In the genomic region with DNA sequence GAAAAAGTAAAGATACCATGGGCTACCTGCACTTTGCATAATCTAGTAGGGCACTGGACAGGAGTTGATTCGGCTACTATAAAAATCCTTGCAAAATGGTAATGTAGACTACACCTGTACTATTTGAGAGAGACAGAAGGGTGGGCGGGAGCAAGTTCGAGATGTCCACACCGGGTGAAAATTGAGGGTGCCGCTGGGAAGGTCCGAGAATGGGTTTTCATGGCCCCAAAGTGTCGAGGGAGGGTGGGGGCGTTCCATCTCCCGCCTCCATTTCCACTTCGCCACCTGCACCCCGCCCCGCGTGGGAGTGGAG, we compare ENCODE assay signal across 1 cellular context.
TF ChIP-seq lines count a peak whose summit lies in the region.

No MANE protein-coding gene starts in this region.

TF ChIP-seq in HepG2, 621 proteins besides CTCF, POLR2A, EP300 and RAD21 (continued from another document and continues in another):
- TF ChIP-seq ZNF646 (CRISPR knock-in tag; IDR thresholded peaks at IDR 0.05) (no peak), AKNA (CRISPR knock-in tag; IDR thresholded peaks at IDR 0.05; ENCODE audit: borderline replicate concordance) (no peak), ZNF121 (CRISPR knock-in tag; IDR thresholded peaks at IDR 0.05) (no peak), SRSF1 (optimal IDR thresholded peaks at IDR 0.05; ENCODE audit: low read depth, low read length) (no peak), RNF2 (conservative IDR thresholded peaks at IDR 0.05; ENCODE audit: low read depth) (no peak), ZNF670 (CRISPR knock-in tag; IDR thresholded peaks at IDR 0.05; ENCODE audit: borderline replicate concordance) (no peak), SP2 (CRISPR knock-in tag; IDR thresholded peaks at IDR 0.05) (no peak), TBP (CRISPR knock-in tag; IDR thresholded peaks at IDR 0.05) (no peak), ZNF737 (CRISPR knock-in tag; IDR thresholded peaks at IDR 0.05; ENCODE audit: borderline replicate concordance) (no peak), LCORL (IDR thresholded peaks at IDR 0.05) (no peak), LCORL (CRISPR knock-in tag; IDR thresholded peaks at IDR 0.05) (peak; percentile 43; the same call in 1 of the 2 replicates), SOX6 (IDR thresholded peaks at IDR 0.05) (no peak), SOX6 (CRISPR knock-in tag; IDR thresholded peaks at IDR 0.05) (peak; percentile 42; the same call in 1 of the 2 replicates), MEIS1 (CRISPR knock-in tag; IDR thresholded peaks at IDR 0.05; ENCODE audit: borderline replicate concordance) (no peak), CCDC6 (CRISPR knock-in tag; IDR thresholded peaks at IDR 0.05) (0 out of 2 replicates have a peak, but pooled peaks have one; percentile 11), SETDB1 (CRISPR knock-in tag; IDR thresholded peaks at IDR 0.05; ENCODE audit: borderline replicate concordance) (no peak), MNT (IDR thresholded peaks at IDR 0.05) (no peak), PTBP1 (IDR thresholded peaks at IDR 0.05; ENCODE audit: low read depth, low read length, poor library complexity, severe bottlenecking) (no peak)
- TF ChIP-seq, protein P1, sequence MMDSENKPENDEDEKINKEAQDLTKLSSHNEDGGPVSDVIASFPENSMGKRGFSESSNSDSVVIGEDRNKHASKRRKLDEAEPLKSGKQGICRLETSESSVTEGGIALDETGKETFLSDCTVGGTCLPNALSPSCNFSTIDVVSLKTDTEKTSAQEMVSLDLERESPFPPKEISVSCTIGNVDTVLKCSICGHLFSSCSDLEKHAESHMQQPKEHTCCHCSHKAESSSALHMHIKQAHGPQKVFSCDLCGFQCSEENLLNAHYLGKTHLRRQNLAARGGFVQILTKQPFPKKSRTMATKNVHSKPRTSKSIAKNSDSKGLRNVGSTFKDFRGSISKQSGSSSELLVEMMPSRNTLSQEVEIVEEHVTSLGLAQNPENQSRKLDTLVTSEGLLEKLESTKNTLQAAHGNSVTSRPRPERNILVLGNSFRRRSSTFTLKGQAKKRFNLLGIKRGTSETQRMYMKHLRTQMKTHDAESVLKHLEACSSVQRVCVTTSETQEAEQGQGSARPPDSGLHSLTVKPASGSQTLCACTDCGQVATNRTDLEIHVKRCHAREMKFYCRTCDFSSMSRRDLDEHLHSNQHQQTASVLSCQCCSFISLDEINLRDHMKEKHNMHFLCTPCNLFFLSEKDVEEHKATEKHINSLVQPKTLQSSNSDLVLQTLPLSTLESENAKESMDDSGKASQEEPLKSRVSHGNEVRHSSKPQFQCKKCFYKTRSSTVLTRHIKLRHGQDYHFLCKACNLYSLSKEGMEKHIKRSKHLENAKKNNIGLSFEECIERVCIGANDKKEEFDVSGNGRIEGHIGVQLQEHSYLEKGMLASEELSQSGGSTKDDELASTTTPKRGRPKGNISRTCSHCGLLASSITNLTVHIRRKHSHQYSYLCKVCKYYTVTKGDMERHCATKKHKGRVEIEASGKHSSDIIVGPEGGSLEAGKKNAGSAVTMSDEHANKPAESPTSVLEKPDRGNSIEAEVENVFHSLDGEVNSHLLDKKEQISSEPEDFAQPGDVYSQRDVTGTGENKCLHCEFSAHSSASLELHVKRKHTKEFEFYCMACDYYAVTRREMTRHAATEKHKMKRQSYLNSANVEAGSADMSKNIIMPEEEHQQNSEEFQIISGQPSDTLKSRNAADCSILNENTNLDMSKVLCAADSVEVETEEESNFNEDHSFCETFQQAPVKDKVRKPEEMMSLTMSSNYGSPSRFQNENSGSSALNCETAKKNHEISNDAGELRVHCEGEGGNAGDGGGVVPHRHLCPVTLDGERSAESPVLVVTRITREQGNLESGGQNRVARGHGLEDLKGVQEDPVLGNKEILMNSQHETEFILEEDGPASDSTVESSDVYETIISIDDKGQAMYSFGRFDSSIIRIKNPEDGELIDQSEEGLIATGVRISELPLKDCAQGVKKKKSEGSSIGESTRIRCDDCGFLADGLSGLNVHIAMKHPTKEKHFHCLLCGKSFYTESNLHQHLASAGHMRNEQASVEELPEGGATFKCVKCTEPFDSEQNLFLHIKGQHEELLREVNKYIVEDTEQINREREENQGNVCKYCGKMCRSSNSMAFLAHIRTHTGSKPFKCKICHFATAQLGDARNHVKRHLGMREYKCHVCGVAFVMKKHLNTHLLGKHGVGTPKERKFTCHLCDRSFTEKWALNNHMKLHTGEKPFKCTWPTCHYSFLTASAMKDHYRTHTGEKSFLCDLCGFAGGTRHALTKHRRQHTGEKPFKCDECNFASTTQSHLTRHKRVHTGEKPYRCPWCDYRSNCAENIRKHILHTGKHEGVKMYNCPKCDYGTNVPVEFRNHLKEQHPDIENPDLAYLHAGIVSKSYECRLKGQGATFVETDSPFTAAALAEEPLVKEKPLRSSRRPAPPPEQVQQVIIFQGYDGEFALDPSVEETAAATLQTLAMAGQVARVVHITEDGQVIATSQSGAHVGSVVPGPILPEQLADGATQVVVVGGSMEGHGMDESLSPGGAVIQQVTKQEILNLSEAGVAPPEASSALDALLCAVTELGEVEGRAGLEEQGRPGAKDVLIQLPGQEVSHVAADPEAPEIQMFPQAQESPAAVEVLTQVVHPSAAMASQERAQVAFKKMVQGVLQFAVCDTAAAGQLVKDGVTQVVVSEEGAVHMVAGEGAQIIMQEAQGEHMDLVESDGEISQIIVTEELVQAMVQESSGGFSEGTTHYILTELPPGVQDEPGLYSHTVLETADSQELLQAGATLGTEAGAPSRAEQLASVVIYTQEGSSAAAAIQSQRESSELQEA (CRISPR knock-in tag; IDR thresholded peaks at IDR 0.05; ENCODE audit: not compliant biosample characterization) = no peak
- TF ChIP-seq, protein P2, sequence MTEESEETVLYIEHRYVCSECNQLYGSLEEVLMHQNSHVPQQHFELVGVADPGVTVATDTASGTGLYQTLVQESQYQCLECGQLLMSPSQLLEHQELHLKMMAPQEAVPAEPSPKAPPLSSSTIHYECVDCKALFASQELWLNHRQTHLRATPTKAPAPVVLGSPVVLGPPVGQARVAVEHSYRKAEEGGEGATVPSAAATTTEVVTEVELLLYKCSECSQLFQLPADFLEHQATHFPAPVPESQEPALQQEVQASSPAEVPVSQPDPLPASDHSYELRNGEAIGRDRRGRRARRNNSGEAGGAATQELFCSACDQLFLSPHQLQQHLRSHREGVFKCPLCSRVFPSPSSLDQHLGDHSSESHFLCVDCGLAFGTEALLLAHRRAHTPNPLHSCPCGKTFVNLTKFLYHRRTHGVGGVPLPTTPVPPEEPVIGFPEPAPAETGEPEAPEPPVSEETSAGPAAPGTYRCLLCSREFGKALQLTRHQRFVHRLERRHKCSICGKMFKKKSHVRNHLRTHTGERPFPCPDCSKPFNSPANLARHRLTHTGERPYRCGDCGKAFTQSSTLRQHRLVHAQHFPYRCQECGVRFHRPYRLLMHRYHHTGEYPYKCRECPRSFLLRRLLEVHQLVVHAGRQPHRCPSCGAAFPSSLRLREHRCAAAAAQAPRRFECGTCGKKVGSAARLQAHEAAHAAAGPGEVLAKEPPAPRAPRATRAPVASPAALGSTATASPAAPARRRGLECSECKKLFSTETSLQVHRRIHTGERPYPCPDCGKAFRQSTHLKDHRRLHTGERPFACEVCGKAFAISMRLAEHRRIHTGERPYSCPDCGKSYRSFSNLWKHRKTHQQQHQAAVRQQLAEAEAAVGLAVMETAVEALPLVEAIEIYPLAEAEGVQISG (CRISPR knock-in tag; IDR thresholded peaks at IDR 0.05) = no peak
- TF ChIP-seq, protein P3, sequence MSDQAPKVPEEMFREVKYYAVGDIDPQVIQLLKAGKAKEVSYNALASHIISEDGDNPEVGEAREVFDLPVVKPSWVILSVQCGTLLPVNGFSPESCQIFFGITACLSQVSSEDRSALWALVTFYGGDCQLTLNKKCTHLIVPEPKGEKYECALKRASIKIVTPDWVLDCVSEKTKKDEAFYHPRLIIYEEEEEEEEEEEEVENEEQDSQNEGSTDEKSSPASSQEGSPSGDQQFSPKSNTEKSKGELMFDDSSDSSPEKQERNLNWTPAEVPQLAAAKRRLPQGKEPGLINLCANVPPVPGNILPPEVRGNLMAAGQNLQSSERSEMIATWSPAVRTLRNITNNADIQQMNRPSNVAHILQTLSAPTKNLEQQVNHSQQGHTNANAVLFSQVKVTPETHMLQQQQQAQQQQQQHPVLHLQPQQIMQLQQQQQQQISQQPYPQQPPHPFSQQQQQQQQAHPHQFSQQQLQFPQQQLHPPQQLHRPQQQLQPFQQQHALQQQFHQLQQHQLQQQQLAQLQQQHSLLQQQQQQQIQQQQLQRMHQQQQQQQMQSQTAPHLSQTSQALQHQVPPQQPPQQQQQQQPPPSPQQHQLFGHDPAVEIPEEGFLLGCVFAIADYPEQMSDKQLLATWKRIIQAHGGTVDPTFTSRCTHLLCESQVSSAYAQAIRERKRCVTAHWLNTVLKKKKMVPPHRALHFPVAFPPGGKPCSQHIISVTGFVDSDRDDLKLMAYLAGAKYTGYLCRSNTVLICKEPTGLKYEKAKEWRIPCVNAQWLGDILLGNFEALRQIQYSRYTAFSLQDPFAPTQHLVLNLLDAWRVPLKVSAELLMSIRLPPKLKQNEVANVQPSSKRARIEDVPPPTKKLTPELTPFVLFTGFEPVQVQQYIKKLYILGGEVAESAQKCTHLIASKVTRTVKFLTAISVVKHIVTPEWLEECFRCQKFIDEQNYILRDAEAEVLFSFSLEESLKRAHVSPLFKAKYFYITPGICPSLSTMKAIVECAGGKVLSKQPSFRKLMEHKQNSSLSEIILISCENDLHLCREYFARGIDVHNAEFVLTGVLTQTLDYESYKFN (CRISPR knock-in tag; conservative IDR thresholded peaks at IDR 0.05) = no peak
